ENCODE assay signal across 17 cellular contexts in genomic region chr3:193030276-193030675, GRCh38.
DNase-seq lines count a peak whose midpoint lies in the region; ATAC-seq and TF ChIP-seq lines count a peak whose summit lies in the region.
"Had no signal": no experiment of that assay in that cellular context is flagged by ENCODE, and none has a peak within 500 bp of the region (broad histone marks: within the 10 kb centered on the region; RNA-seq: fewer than 3 reads in every experiment).

No MANE protein-coding gene starts in this region.

- no peak for TF ChIP-seq CTCF in choroid plexus epithelial cell (conservative IDR thresholded peaks at IDR 0.05; ENCODE audit: low read depth, low read length)

- H3K9ac ChIP-seq in BLaER1, result no peak overlapping the region

- no peaks in the 10 kb centered on the region for H3K27me3 ChIP-seq in BLaER1
- H3K27me3 ChIP-seq: heart left ventricle had no signal

- H3K27ac ChIP-seq in BLaER1, result no peak overlapping the region
- H3K27ac ChIP-seq: heart left ventricle, HL-60 had no signal

- H3K9me3 ChIP-seq in BLaER1, result no peaks in the 10 kb centered on the region
- H3K9me3 ChIP-seq: heart left ventricle had no signal

- H3K4me1 ChIP-seq in BLaER1, result peaks cover 10% of the 10 kb centered on the region
- H3K4me1 ChIP-seq: heart left ventricle had no signal

- no peak overlapping the region for H3K4me3 ChIP-seq in BLaER1
- H3K4me3 ChIP-seq in choroid plexus epithelial cell (ENCODE audit: low read depth, low read length), result no peak overlapping the region
- H3K4me3 ChIP-seq: heart left ventricle had no signal

- ATAC-seq in HG02870 (IDR thresholded peaks at IDR 0.05; ENCODE audit: unreplicated experiment), result no peak
- ATAC-seq in GM18861 (IDR thresholded peaks at IDR 0.05; ENCODE audit: unreplicated experiment), result no peak
- no peak for ATAC-seq in GM18858 (IDR thresholded peaks at IDR 0.05; ENCODE audit: unreplicated experiment)
- ATAC-seq: heart left ventricle, left cardiac atrium, natural killer cell had no signal

- H4K20me1 ChIP-seq in BLaER1, result no peaks in the 10 kb centered on the region

- H3K4me2 ChIP-seq in BLaER1, result peak overlapping the region; percentile 11

- DNase-seq in HCEC 1CT (peak; percentile 36), NCI-H69 (lab: John Stamatoyannopoulos, UW) (peak; percentile 20), choroid plexus epithelial cell (ENCODE audit: low read depth) (peak; percentile 67)
- no peak for DNase-seq in stimulated activated CD4-positive, alpha-beta T cell treated with anti-CD3 and anti-CD28 coated beads, Interleukin-1b, Interleukin-23, amount 100 ng/mL, for 48 hours
- DNase-seq: activated CD4-positive, alpha-beta T cell treated with anti-CD3 and anti-CD28 coated beads for 4 hours; amygdala; effector memory CD4-positive, alpha-beta T cell; H7; heart left ventricle; left cardiac atrium; MM.1S; natural killer cell had no signal

- H3K36me3 ChIP-seq in BLaER1, result no peaks in the 10 kb centered on the region
- H3K36me3 ChIP-seq: heart left ventricle had no signal
